Comparison of ENCODE assay signal across 29 cellular contexts in genomic region chr19:49539192-49539952, GRCh38.
"Had no signal": no experiment of that assay in that cellular context is flagged by ENCODE, and none has a peak within 500 bp of the region (broad histone marks: within the 10 kb centered on the region; RNA-seq: fewer than 3 reads in every experiment).

No MANE protein-coding gene starts in this region.

- H3K9me3 ChIP-seq: adrenal gland, breast epithelium, Peyer's patch, SJCRH30 had no signal

- DNase-seq: activated CD4-positive, alpha-beta memory T cell treated with anti-CD3 and anti-CD28 coated beads, Interleukin-2, amount 10 ng/mL, durations not matched to agents 7 days and 5 days; activated CD4-positive, alpha-beta T cell treated with anti-CD3 and anti-CD28 coated beads, Interleukin-2, amount 10 ng/mL, durations not matched to agents 7 days and 5 days; activated CD4-positive, CD25-positive, alpha-beta regulatory T cell; activated gamma-delta T cell; activated naive CD4-positive, alpha-beta T cell treated with anti-CD3 and anti-CD28 coated beads for 36 hours; activated naive CD8-positive, alpha-beta T cell treated with anti-CD3 and anti-CD28 coated beads, Interleukin-2, amount 10 ng/mL, durations not matched to agents 7 days and 5 days; activated T-cell treated with anti-CD3 and anti-CD28 coated beads for 4 hours; activated T-cell treated with anti-CD3 and anti-CD28 coated beads, Interleukin-2, amount 50 U/mL, for 48 hours; adrenal gland; anterior cingulate cortex; caudate nucleus; NCI-H1105 treated with DMSO at 0.1 percent for 48 hours; NCI-H1436 treated with DMSO at 0.1 percent for 48 hours; NCI-H187 treated with DMSO at 0.1 percent for 48 hours; NCI-H2081 treated with DMSO at 0.1 percent for 48 hours; NCI-H446; NCI-H524; Peyer's patch; Right ventricle myocardium superior; SJCRH30; T-cell; T-helper 2 cell; T1000 had no signal

- FAIRE-seq: TTC549 had no signal

- H3K27ac ChIP-seq: adrenal gland, breast epithelium, coronary artery, Peyer's patch, RWPE1, SJCRH30, VCaP had no signal

- H3K36me3 ChIP-seq: breast epithelium had no signal

- H3K36me3 Mint-ChIP-seq: activated naive CD8-positive, alpha-beta T cell treated with anti-CD3 and anti-CD28 coated beads, Interleukin-2, amount 10 ng/mL, durations not matched to agents 7 days and 5 days had no signal

- H3K27ac Mint-ChIP-seq: activated CD4-positive, alpha-beta memory T cell treated with anti-CD3 and anti-CD28 coated beads, Interleukin-2, amount 10 ng/mL, durations not matched to agents 7 days and 5 days; activated CD4-positive, alpha-beta T cell treated with anti-CD3 and anti-CD28 coated beads, Interleukin-2, amount 10 ng/mL, durations not matched to agents 7 days and 5 days; activated naive CD4-positive, alpha-beta T cell treated with anti-CD3 and anti-CD28 coated beads for 36 hours; activated naive CD8-positive, alpha-beta T cell treated with anti-CD3 and anti-CD28 coated beads, Interleukin-2, amount 10 ng/mL, durations not matched to agents 7 days and 5 days; activated T-helper 17 cell treated with anti-CD3 and anti-CD28 coated beads, Interleukin-2, amount 50 U/mL, for 72 hours; T-cell had no signal

- H3K27me3 ChIP-seq: adrenal gland, breast epithelium, Peyer's patch, SJCRH30 had no signal

- ATAC-seq: activated T-helper 17 cell treated with anti-CD3 and anti-CD28 coated beads, Interleukin-2, amount 50 U/mL, for 72 hours; T-cell had no signal

- H3K4me1 ChIP-seq: SJCRH30 had no signal

- H3K27me3 Mint-ChIP-seq: activated CD4-positive, alpha-beta T cell treated with anti-CD3 and anti-CD28 coated beads, Interleukin-2, amount 10 ng/mL, durations not matched to agents 7 days and 5 days; activated T-helper 17 cell treated with anti-CD3 and anti-CD28 coated beads, Interleukin-2, amount 50 U/mL, for 72 hours; T-cell had no signal

- H3K9me3 Mint-ChIP-seq: activated CD4-positive, alpha-beta memory T cell treated with anti-CD3 and anti-CD28 coated beads, Interleukin-2, amount 10 ng/mL, durations not matched to agents 7 days and 5 days; activated CD4-positive, alpha-beta T cell treated with anti-CD3 and anti-CD28 coated beads, Interleukin-2, amount 10 ng/mL, durations not matched to agents 7 days and 5 days; activated naive CD4-positive, alpha-beta T cell treated with anti-CD3 and anti-CD28 coated beads for 36 hours; activated naive CD8-positive, alpha-beta T cell treated with anti-CD3 and anti-CD28 coated beads, Interleukin-2, amount 10 ng/mL, durations not matched to agents 7 days and 5 days; activated T-helper 17 cell treated with anti-CD3 and anti-CD28 coated beads, Interleukin-2, amount 50 U/mL, for 72 hours; T-cell had no signal

- H3K4me3 ChIP-seq: adrenal gland, breast epithelium, coronary artery, Peyer's patch, SJCRH30 had no signal

- H3K4me3 Mint-ChIP-seq: activated CD4-positive, alpha-beta memory T cell treated with anti-CD3 and anti-CD28 coated beads, Interleukin-2, amount 10 ng/mL, durations not matched to agents 7 days and 5 days; activated CD4-positive, alpha-beta T cell treated with anti-CD3 and anti-CD28 coated beads, Interleukin-2, amount 10 ng/mL, durations not matched to agents 7 days and 5 days; activated naive CD4-positive, alpha-beta T cell treated with anti-CD3 and anti-CD28 coated beads for 36 hours; activated naive CD8-positive, alpha-beta T cell treated with anti-CD3 and anti-CD28 coated beads, Interleukin-2, amount 10 ng/mL, durations not matched to agents 7 days and 5 days; activated T-helper 17 cell treated with anti-CD3 and anti-CD28 coated beads, Interleukin-2, amount 50 U/mL, for 72 hours; T-cell had no signal
